20 cellular contexts compared by ENCODE assay signal in genomic region chr4:107243141-107243779, GRCh38.
DNase-seq lines count a peak whose midpoint lies in the region; ATAC-seq and TF ChIP-seq lines count a peak whose summit lies in the region.
"Had no signal": no experiment of that assay in that cellular context is flagged by ENCODE, and none has a peak within 500 bp of the region (broad histone marks: within the 10 kb centered on the region; RNA-seq: fewer than 3 reads in every experiment).

No MANE protein-coding gene starts in this region.

- H3K4me3 ChIP-seq in aorta (ENCODE audit: low read length in 2 of 2) = no peak overlapping the region
- no peak overlapping the region for H3K4me3 ChIP-seq in CD8-positive, alpha-beta memory T cell (ENCODE audit: low read length)
- H3K4me3 ChIP-seq: right lobe of liver, vagina had no signal

- no peaks in the 10 kb centered on the region for H3K36me3 ChIP-seq in aorta (ENCODE audit: control insufficient read depth in 1 of 2, insufficient read depth in 2 of 2, low read length in 1 of 2)
- H3K36me3 ChIP-seq in CD8-positive, alpha-beta memory T cell (ENCODE audit: insufficient read depth, low read length) = no peaks in the 10 kb centered on the region
- H3K36me3 ChIP-seq: right lobe of liver, vagina had no signal

- intact Hi-C loops in aorta (cut with DNase I) = no loop called here

- ATAC-seq in SK-N-SH treated with all-trans-retinoic acid at 6 μM for 48 hours (peak; percentile 88), aorta (ENCODE audit: low FRiP score) (peak; percentile 11)
- no peak for ATAC-seq in activated naive CD4-positive, alpha-beta T cell treated with anti-CD3 and anti-CD28 coated beads, Interleukin-2, amount 50 U/mL, for 72 hours
- ATAC-seq: left ventricle myocardium superior; right lobe of liver; stimulated activated naive B cell treated with anti-CD40 and anti-IgM and Interleukin-4, amounts not matched to agents 10 μg/mL and 1 μg/mL and 100 μg/mL, for 72 hours had no signal

- H3K27me3 ChIP-seq in aorta (ENCODE audit: control insufficient read depth in 1 of 2, insufficient read depth in 2 of 2, low read length in 1 of 2) = no peaks in the 10 kb centered on the region
- no peaks in the 10 kb centered on the region for H3K27me3 ChIP-seq in CD8-positive, alpha-beta memory T cell (ENCODE audit: insufficient read depth, low read length, poor library complexity, severe bottlenecking)
- H3K27me3 ChIP-seq: right lobe of liver, vagina had no signal

- H3K27me3 Mint-ChIP-seq in nephron (ENCODE audit: low read depth) (no peaks in the 10 kb centered on the region), endothelial cell (ENCODE audit: unreplicated experiment) (no peaks in the 10 kb centered on the region)
- H3K27me3 Mint-ChIP-seq in CD8-positive, alpha-beta memory T cell = peaks cover 0 to 1% of the 10 kb centered on the region in 2 donors
- H3K27me3 Mint-ChIP-seq: dendritic cell treated with granulocyte-macrophage colony-stimulating factor and Interleukin-4, amounts not matched to agents 40 ng/mL and 50 ng/mL, for 4 days; stimulated activated naive B cell treated with anti-CD40 and anti-IgM and Interleukin-4, amounts not matched to agents 10 μg/mL and 1 μg/mL and 100 μg/mL, for 72 hours had no signal

- H3K27ac ChIP-seq in aorta (ENCODE audit: low read depth in 1 of 2, low read length in 2 of 2) = no peak overlapping the region
- H3K27ac ChIP-seq in CD8-positive, alpha-beta memory T cell (ENCODE audit: low read depth, low read length) = no peak overlapping the region
- H3K27ac ChIP-seq: HL-60, right lobe of liver, vagina had no signal

- 31 to 33% methylated on average over 4 of the region's 4 CpGs for WGBS in aorta, 2 donors

- no peaks in the 10 kb centered on the region for H3K36me3 Mint-ChIP-seq in nephron (ENCODE audit: low read depth)
- H3K36me3 Mint-ChIP-seq in CD8-positive, alpha-beta memory T cell = no peaks in the 10 kb centered on the region
- H3K36me3 Mint-ChIP-seq in activated naive CD4-positive, alpha-beta T cell treated with anti-CD3 and anti-CD28 coated beads, Interleukin-2, amount 50 U/mL, for 72 hours = no peaks in the 10 kb centered on the region
- H3K36me3 Mint-ChIP-seq in endothelial cell (ENCODE audit: low read depth, unreplicated experiment) = no peaks in the 10 kb centered on the region
- H3K36me3 Mint-ChIP-seq: stimulated activated naive B cell treated with anti-CD40 and anti-IgM and Interleukin-4, amounts not matched to agents 10 μg/mL and 1 μg/mL and 100 μg/mL, for 72 hours had no signal

- H3K9me3 Mint-ChIP-seq in nephron (no peaks in the 10 kb centered on the region), endothelial cell (ENCODE audit: unreplicated experiment) (no peaks in the 10 kb centered on the region)
- H3K9me3 Mint-ChIP-seq in CD8-positive, alpha-beta memory T cell = no peaks in the 10 kb centered on the region
- peaks cover 4% of the 10 kb centered on the region in 2 donors for H3K9me3 Mint-ChIP-seq in activated naive CD4-positive, alpha-beta T cell treated with anti-CD3 and anti-CD28 coated beads, Interleukin-2, amount 50 U/mL, for 72 hours
- H3K9me3 Mint-ChIP-seq: dendritic cell treated with granulocyte-macrophage colony-stimulating factor and Interleukin-4, amounts not matched to agents 40 ng/mL and 50 ng/mL, for 4 days; stimulated activated naive B cell treated with anti-CD40 and anti-IgM and Interleukin-4, amounts not matched to agents 10 μg/mL and 1 μg/mL and 100 μg/mL, for 72 hours had no signal

- CTCF ChIA-PET in CD8-positive, alpha-beta memory T cell (lab: Charles Lee) = no interaction called here

- POLR2A ChIA-PET in CD8-positive, alpha-beta memory T cell (lab: Charles Lee) = no interaction called here

- DNase-seq in NCI-H82 (lab: John Stamatoyannopoulos, UW) (peak; percentile 41), NCI-H82 treated with DMSO at 0.1 percent for 48 hours (lab: John Stamatoyannopoulos, UW; ENCODE audit: unreplicated experiment) (no peak), aorta (no peak), endothelial cell (ENCODE audit: low spot score) (no peak)
- no peak for DNase-seq in CD8-positive, alpha-beta memory T cell
- DNase-seq in activated naive CD4-positive, alpha-beta T cell treated with anti-CD3 and anti-CD28 coated beads, Interleukin-2, amount 50 U/mL, for 72 hours (ENCODE audit: low spot score in 2 of 2) = no peak
- DNase-seq: ACHN; activated effector memory CD4-positive, alpha-beta T cell treated with anti-CD3 and anti-CD28 coated beads, Interleukin-2, amount 50 U/mL, for 16 hours; HCEC 1CT; KG1; left ventricle myocardium superior; NCI-H1694; right lobe of liver; SHP77 treated with DMSO at 0.1 percent for 48 hours; stimulated activated naive B cell treated with anti-CD40 and anti-IgM and Interleukin-4, amounts not matched to agents 10 μg/mL and 1 μg/mL and 100 μg/mL, for 72 hours had no signal

- no peaks in the 10 kb centered on the region for H3K4me1 ChIP-seq in aorta (ENCODE audit: control insufficient read depth in 1 of 2, insufficient read depth in 2 of 2, low read length in 2 of 2)
- no peaks in the 10 kb centered on the region for H3K4me1 ChIP-seq in CD8-positive, alpha-beta memory T cell (ENCODE audit: insufficient read depth, low read length)
- H3K4me1 ChIP-seq: right lobe of liver, vagina had no signal

- H3K4me3 Mint-ChIP-seq in nephron (peak overlapping the region in 1 of 3 experiments; percentile 24), endothelial cell (ENCODE audit: unreplicated experiment) (no peak overlapping the region)
- no peak overlapping the region for H3K4me3 Mint-ChIP-seq in CD8-positive, alpha-beta memory T cell
- H3K4me3 Mint-ChIP-seq: dendritic cell treated with granulocyte-macrophage colony-stimulating factor and Interleukin-4, amounts not matched to agents 40 ng/mL and 50 ng/mL, for 4 days; stimulated activated naive B cell treated with anti-CD40 and anti-IgM and Interleukin-4, amounts not matched to agents 10 μg/mL and 1 μg/mL and 100 μg/mL, for 72 hours had no signal

- H3K27ac Mint-ChIP-seq in nephron (peak overlapping the region; percentile 10 to 52 (median 19)), endothelial cell (ENCODE audit: unreplicated experiment) (no peak overlapping the region)
- H3K27ac Mint-ChIP-seq in CD8-positive, alpha-beta memory T cell = no peak overlapping the region
- no peak overlapping the region for H3K27ac Mint-ChIP-seq in activated naive CD4-positive, alpha-beta T cell treated with anti-CD3 and anti-CD28 coated beads, Interleukin-2, amount 50 U/mL, for 72 hours
- H3K27ac Mint-ChIP-seq: dendritic cell treated with granulocyte-macrophage colony-stimulating factor and Interleukin-4, amounts not matched to agents 40 ng/mL and 50 ng/mL, for 4 days; stimulated activated naive B cell treated with anti-CD40 and anti-IgM and Interleukin-4, amounts not matched to agents 10 μg/mL and 1 μg/mL and 100 μg/mL, for 72 hours had no signal

- no peaks in the 10 kb centered on the region for H3K9me3 ChIP-seq in aorta (ENCODE audit: control insufficient read depth, low read length)
- no peaks in the 10 kb centered on the region for H3K9me3 ChIP-seq in CD8-positive, alpha-beta memory T cell (ENCODE audit: low read length)
- H3K9me3 ChIP-seq: right lobe of liver, vagina had no signal

- TF ChIP-seq CTCF in nephron (IDR thresholded peaks at IDR 0.05; ENCODE audit: unreplicated experiment in 3 of 3) (no peak), endothelial cell (IDR thresholded peaks at IDR 0.05; ENCODE audit: unreplicated experiment) (no peak)

- H3K4me1 Mint-ChIP-seq in nephron = peaks cover 40% of the 10 kb centered on the region
- H3K4me1 Mint-ChIP-seq in CD8-positive, alpha-beta memory T cell = no peaks in the 10 kb centered on the region
- H3K4me1 Mint-ChIP-seq in endothelial cell (ENCODE audit: unreplicated experiment) = no peaks in the 10 kb centered on the region
- H3K4me1 Mint-ChIP-seq: stimulated activated naive B cell treated with anti-CD40 and anti-IgM and Interleukin-4, amounts not matched to agents 10 μg/mL and 1 μg/mL and 100 μg/mL, for 72 hours had no signal

TF ChIP-seq in SK-N-SH treated with all-trans-retinoic acid at 6 μM for 48 hours, 23 proteins besides CTCF, POLR2A, EP300 and RAD21 (continues in another document):
- TF ChIP-seq SNAI2 (CRISPR knock-in tag; IDR thresholded peaks at IDR 0.05) (peak; percentile 54; the same call in 1 of the 2 replicates), BACH2 (CRISPR knock-in tag; IDR thresholded peaks at IDR 0.05; ENCODE audit: borderline replicate concordance) (no peak), ESRRG (CRISPR knock-in tag; IDR thresholded peaks at IDR 0.05) (no peak), TOX (CRISPR knock-in tag; IDR thresholded peaks at IDR 0.05; ENCODE audit: borderline replicate concordance) (no peak), ZNF8 (CRISPR knock-in tag; IDR thresholded peaks at IDR 0.05) (no peak), OSR1 (CRISPR knock-in tag; IDR thresholded peaks at IDR 0.05) (no peak), ZFP30 (CRISPR knock-in tag; IDR thresholded peaks at IDR 0.05) (no peak), GLIS3 (CRISPR knock-in tag; IDR thresholded peaks at IDR 0.05) (no peak), POU6F1 (CRISPR knock-in tag; IDR thresholded peaks at IDR 0.05; ENCODE audit: borderline replicate concordance, low read depth) (no peak), ARNTL (CRISPR knock-in tag; IDR thresholded peaks at IDR 0.05; ENCODE audit: borderline replicate concordance, low read depth) (no peak), CSDC2 (CRISPR knock-in tag; IDR thresholded peaks at IDR 0.05) (no peak), PPARA (CRISPR knock-in tag; IDR thresholded peaks at IDR 0.05; ENCODE audit: borderline replicate concordance) (no peak)

Comparison
In these comparisons a context has a peak if more than half of its experiments do, and no peak if none do; other contexts are left out.
1. ATAC-seq: peak in SK-N-SH treated with all-trans-retinoic acid at 6 μM for 48 hours (single experiment) and aorta (single experiment); none in activated naive CD4-positive, alpha-beta T cell treated with anti-CD3 and anti-CD28 coated beads, Interleukin-2, amount 50 U/mL, for 72 hours (0 of 2).
2. H3K27ac Mint-ChIP-seq: peak in nephron (3 of 3); none in CD8-positive, alpha-beta memory T cell (0 of 8), activated naive CD4-positive, alpha-beta T cell treated with anti-CD3 and anti-CD28 coated beads, Interleukin-2, amount 50 U/mL, for 72 hours (0 of 2) and endothelial cell (single experiment).